ENCODE assay signal across 1 cellular context in the genomic region with DNA sequence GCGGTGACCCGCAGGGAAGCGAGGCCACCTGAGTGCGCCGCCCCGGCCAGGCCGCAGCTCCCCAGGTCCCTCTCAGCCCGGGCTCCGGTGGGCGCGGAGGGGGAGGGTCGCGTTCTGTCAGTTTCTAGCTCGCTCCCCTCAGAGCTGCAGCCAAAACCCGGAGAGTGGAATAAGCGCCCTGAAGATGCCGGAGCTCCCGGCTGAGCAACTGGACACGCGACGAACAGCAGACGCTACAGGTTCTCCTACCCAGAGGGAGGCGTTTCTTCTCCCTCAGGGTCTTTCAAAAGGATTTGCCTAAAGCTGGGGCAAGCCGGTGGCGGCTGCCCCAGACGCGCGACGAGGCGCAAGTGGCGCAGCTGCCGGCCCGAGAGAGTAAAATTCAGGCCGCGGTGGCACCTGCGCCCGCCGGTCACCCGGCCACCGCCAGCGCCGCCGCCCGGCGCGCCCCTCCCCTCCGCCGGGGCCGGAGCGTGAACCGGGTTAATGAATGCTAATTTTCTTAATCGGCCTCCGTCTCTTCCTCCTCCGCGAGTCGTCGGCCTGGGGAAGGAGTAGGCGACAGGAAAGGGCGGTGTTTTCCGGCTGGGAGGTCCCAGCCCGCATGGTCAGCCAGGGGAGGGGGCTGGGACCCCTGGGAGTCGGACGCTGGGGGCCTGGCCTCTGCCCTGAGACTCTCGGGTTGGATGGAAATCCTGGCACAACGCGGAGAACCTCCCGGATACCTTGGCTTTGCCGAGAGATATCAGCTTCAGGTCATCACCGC.
A peak's percentile ranks its signal among the peaks of the same experiment; 100 is the strongest.
TF ChIP-seq lines count a peak whose summit lies in the region.

No MANE protein-coding gene starts in this region.

TF ChIP-seq in K562, 482 proteins besides CTCF, POLR2A, EP300 and RAD21 (continued from another document and continues in another):
- TF ChIP-seq ARID4B (CRISPR knock-in tag; IDR thresholded peaks at IDR 0.05) (0 out of 2 replicates have a peak, but pooled peaks have one; percentile 4), CREB1 (IDR thresholded peaks at IDR 0.05) (no peak), CREB1 (CRISPR knock-in tag; IDR thresholded peaks at IDR 0.05) (peak; percentile 19; the same call in 1 of the 2 replicates), TEAD1 (CRISPR knock-in tag; IDR thresholded peaks at IDR 0.05) (peak in 1 of 2 experiments; percentile 42; a peak in 2 of 4 replicates), FOXA3 (CRISPR knock-in tag; conservative IDR thresholded peaks at IDR 0.05 in 1 of 2, IDR thresholded peaks at IDR 0.05 in 1 of 2) (no peak), NRF1 (conservative IDR thresholded peaks at IDR 0.05 in 1 of 2, IDR thresholded peaks at IDR 0.05 in 1 of 2) (peak; percentile 49 to 53; a peak in 2 of 4 replicates), GABPA (tag; conservative IDR thresholded peaks at IDR 0.05; ENCODE audit: low read depth) (peak; percentile 37; the same call in 1 of the 2 replicates), TRIM24 (IDR thresholded peaks at IDR 0.05) (no peak), HMGN3 (IDR thresholded peaks at IDR 0.05; ENCODE audit: borderline replicate concordance, extremely low read depth, insufficient read length, low read depth, low read length) (peak; percentile 43), KDM4B (IDR thresholded peaks at IDR 0.05; ENCODE audit: borderline replicate concordance in 2 of 2, low read depth in 1 of 2) (no peak), NR4A1 (CRISPR knock-in tag; IDR thresholded peaks at IDR 0.05) (no peak), NR4A1 (tag; IDR thresholded peaks at IDR 0.05) (no peak), ZNF174 (CRISPR knock-in tag; IDR thresholded peaks at IDR 0.05) (no peak), MYC (IDR thresholded peaks at IDR 0.05; ENCODE audit: low read depth, low read length) (peak; percentile 19; the same call in 1 of the 2 replicates), MYC (CRISPR knock-in tag; IDR thresholded peaks at IDR 0.05; ENCODE audit: borderline replicate concordance, low read depth) (0 out of 2 replicates have a peak, but pooled peaks have one; percentile 46), SMAD4 (CRISPR knock-in tag; conservative IDR thresholded peaks at IDR 0.05) (peak; percentile 77), ZBTB7A (IDR thresholded peaks at IDR 0.05; ENCODE audit: borderline replicate concordance, control insufficient read depth, low read depth, low read length) (peak; percentile 91), GTF2E2 (tag; IDR thresholded peaks at IDR 0.05) (0 out of 2 replicates have a peak, but pooled peaks have one; percentile 42), CTBP1 (IDR thresholded peaks at IDR 0.05; ENCODE audit: borderline replicate concordance) (peak; percentile 27; the same call in 1 of the 2 replicates), ZBTB11 (CRISPR knock-in tag; IDR thresholded peaks at IDR 0.05) (no peak), HNRNPLL (IDR thresholded peaks at IDR 0.05; ENCODE audit: low read depth, low read length, poor library complexity, severe bottlenecking) (peak; percentile 91), ZNF589 (CRISPR knock-in tag; IDR thresholded peaks at IDR 0.05; ENCODE audit: low read depth) (peak; percentile 4; the same call in 1 of the 2 replicates), KLF16 (IDR thresholded peaks at IDR 0.05) (no peak), FOXJ2 (tag; IDR thresholded peaks at IDR 0.05) (no peak), CXXC5 (CRISPR knock-in tag; IDR thresholded peaks at IDR 0.05) (peak; percentile 69; the same call in 1 of the 2 replicates), ZBTB17 (CRISPR knock-in tag; IDR thresholded peaks at IDR 0.05) (0 out of 2 replicates have a peak, but pooled peaks have one; percentile 27), ZNF232 (CRISPR knock-in tag; IDR thresholded peaks at IDR 0.05) (no peak), RBBP5 (IDR thresholded peaks at IDR 0.05; ENCODE audit: borderline replicate concordance, insufficient read depth, low read length, poor library complexity, severe bottlenecking) (peak; percentile 38), BHLHE40 (IDR thresholded peaks at IDR 0.05; ENCODE audit: low read length) (peak; percentile 44; the same call in 1 of the 2 replicates), KDM5B (IDR thresholded peaks at IDR 0.05; ENCODE audit: insufficient replicate concordance, low read depth, low read length) (peak; percentile 14), ZBED1 (IDR thresholded peaks at IDR 0.05) (no peak), MAZ (CRISPR knock-in tag; conservative IDR thresholded peaks at IDR 0.05 in 1 of 2, IDR thresholded peaks at IDR 0.05 in 1 of 2) (0 out of 4 replicates have a peak, but pooled peaks of 1 of the 2 experiments have one; percentile 24), RBFOX2 (IDR thresholded peaks at IDR 0.05; ENCODE audit: low read depth, low read length) (peak; percentile 72), ERF (CRISPR knock-in tag; IDR thresholded peaks at IDR 0.05) (0 out of 2 replicates have a peak, but pooled peaks have one; percentile 53), NCOR1 (IDR thresholded peaks at IDR 0.05) (0 out of 2 replicates have a peak, but pooled peaks have one; percentile 7)
- TF ChIP-seq, protein P1, sequence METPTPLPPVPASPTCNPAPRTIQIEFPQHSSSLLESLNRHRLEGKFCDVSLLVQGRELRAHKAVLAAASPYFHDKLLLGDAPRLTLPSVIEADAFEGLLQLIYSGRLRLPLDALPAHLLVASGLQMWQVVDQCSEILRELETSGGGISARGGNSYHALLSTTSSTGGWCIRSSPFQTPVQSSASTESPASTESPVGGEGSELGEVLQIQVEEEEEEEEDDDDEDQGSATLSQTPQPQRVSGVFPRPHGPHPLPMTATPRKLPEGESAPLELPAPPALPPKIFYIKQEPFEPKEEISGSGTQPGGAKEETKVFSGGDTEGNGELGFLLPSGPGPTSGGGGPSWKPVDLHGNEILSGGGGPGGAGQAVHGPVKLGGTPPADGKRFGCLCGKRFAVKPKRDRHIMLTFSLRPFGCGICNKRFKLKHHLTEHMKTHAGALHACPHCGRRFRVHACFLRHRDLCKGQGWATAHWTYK (CRISPR knock-in tag; IDR thresholded peaks at IDR 0.05), result 0 out of 2 replicates have a peak, but pooled peaks have one; percentile 17
- TF ChIP-seq, protein P2, sequence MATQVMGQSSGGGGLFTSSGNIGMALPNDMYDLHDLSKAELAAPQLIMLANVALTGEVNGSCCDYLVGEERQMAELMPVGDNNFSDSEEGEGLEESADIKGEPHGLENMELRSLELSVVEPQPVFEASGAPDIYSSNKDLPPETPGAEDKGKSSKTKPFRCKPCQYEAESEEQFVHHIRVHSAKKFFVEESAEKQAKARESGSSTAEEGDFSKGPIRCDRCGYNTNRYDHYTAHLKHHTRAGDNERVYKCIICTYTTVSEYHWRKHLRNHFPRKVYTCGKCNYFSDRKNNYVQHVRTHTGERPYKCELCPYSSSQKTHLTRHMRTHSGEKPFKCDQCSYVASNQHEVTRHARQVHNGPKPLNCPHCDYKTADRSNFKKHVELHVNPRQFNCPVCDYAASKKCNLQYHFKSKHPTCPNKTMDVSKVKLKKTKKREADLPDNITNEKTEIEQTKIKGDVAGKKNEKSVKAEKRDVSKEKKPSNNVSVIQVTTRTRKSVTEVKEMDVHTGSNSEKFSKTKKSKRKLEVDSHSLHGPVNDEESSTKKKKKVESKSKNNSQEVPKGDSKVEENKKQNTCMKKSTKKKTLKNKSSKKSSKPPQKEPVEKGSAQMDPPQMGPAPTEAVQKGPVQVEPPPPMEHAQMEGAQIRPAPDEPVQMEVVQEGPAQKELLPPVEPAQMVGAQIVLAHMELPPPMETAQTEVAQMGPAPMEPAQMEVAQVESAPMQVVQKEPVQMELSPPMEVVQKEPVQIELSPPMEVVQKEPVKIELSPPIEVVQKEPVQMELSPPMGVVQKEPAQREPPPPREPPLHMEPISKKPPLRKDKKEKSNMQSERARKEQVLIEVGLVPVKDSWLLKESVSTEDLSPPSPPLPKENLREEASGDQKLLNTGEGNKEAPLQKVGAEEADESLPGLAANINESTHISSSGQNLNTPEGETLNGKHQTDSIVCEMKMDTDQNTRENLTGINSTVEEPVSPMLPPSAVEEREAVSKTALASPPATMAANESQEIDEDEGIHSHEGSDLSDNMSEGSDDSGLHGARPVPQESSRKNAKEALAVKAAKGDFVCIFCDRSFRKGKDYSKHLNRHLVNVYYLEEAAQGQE (CRISPR knock-in tag; IDR thresholded peaks at IDR 0.05; ENCODE audit: low read depth), result no peak
- TF ChIP-seq, protein P3, sequence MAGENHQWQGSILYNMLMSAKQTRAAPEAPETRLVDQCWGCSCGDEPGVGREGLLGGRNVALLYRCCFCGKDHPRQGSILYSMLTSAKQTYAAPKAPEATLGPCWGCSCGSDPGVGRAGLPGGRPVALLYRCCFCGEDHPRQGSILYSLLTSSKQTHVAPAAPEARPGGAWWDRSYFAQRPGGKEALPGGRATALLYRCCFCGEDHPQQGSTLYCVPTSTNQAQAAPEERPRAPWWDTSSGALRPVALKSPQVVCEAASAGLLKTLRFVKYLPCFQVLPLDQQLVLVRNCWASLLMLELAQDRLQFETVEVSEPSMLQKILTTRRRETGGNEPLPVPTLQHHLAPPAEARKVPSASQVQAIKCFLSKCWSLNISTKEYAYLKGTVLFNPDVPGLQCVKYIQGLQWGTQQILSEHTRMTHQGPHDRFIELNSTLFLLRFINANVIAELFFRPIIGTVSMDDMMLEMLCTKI (IDR thresholded peaks at IDR 0.05; ENCODE audit: partially characterized antibody), result no peak
- TF ChIP-seq, protein P4, sequence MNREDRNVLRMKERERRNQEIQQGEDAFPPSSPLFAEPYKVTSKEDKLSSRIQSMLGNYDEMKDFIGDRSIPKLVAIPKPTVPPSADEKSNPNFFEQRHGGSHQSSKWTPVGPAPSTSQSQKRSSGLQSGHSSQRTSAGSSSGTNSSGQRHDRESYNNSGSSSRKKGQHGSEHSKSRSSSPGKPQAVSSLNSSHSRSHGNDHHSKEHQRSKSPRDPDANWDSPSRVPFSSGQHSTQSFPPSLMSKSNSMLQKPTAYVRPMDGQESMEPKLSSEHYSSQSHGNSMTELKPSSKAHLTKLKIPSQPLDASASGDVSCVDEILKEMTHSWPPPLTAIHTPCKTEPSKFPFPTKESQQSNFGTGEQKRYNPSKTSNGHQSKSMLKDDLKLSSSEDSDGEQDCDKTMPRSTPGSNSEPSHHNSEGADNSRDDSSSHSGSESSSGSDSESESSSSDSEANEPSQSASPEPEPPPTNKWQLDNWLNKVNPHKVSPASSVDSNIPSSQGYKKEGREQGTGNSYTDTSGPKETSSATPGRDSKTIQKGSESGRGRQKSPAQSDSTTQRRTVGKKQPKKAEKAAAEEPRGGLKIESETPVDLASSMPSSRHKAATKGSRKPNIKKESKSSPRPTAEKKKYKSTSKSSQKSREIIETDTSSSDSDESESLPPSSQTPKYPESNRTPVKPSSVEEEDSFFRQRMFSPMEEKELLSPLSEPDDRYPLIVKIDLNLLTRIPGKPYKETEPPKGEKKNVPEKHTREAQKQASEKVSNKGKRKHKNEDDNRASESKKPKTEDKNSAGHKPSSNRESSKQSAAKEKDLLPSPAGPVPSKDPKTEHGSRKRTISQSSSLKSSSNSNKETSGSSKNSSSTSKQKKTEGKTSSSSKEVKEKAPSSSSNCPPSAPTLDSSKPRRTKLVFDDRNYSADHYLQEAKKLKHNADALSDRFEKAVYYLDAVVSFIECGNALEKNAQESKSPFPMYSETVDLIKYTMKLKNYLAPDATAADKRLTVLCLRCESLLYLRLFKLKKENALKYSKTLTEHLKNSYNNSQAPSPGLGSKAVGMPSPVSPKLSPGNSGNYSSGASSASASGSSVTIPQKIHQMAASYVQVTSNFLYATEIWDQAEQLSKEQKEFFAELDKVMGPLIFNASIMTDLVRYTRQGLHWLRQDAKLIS (CRISPR knock-in tag; IDR thresholded peaks at IDR 0.05), result no peak
